Comparison of ENCODE assay signal across 20 cellular contexts in the genomic region with DNA sequence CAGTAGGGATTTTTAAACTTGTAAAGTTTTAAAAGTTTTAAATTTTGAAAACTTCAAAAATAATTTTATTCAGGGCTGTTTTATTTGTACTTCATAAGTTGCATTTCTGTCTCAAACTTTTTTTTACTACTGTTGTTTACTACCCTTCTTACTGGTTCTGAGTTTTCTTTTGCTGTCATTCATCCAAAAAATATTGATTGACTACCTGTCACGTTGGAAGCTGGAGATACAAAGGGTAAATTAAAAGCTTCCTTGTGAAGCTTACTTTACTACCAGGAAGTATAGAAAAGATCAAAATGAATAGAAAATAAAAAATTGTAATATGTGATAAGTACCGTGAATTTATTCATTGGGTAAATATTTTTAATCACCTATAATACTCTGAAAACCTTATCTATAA. TPM values are rescaled to one million over a fixed set of nuclear protein-coding genes. Genes with fewer than 3 reads are reported as not detected.
A peak's percentile ranks its signal among the peaks of the same experiment; 100 is the strongest.
DNase-seq lines count a peak whose midpoint lies in the region; ATAC-seq, FAIRE-seq and TF ChIP-seq lines count a peak whose summit lies in the region.
"Had no signal": no experiment of that assay in that cellular context is flagged by ENCODE, and none has a peak within 500 bp of the region (broad histone marks: within the 10 kb centered on the region; RNA-seq: fewer than 3 reads in every experiment).

No MANE protein-coding gene starts in this region.

- WGBS in small intestine, 3 donors, result 20 to 58% (median 35%) methylated on average over 2 of the region's 2 CpGs
- 69 to 77% methylated on average over 2 of the region's 2 CpGs for WGBS in heart right ventricle, 2 donors

- no peak overlapping the region for H3K4me3 Mint-ChIP-seq in CD4-positive, alpha-beta T cell
- H3K4me3 Mint-ChIP-seq: CD8-positive, alpha-beta T cell had no signal

- H3K4me1 Mint-ChIP-seq in CD4-positive, alpha-beta T cell (ENCODE audit: low read depth), result no peaks in the 10 kb centered on the region

- POLR2A ChIA-PET in CD4-positive, alpha-beta T cell (lab: Charles Lee), result no interaction called here

- FAIRE-seq in RCC 7860 (lab: Jason Lieb, UNC), result peak; percentile 22
- FAIRE-seq in islet of Langerhans (lab: Jason Lieb, UNC), result peak; percentile 21
- FAIRE-seq in small intestine (lab: Jason Lieb, UNC), result no peak
- FAIRE-seq: A549, D721Med, GM19239, H54 had no signal

- H3K9me3 Mint-ChIP-seq in CD4-positive, alpha-beta T cell, result no peaks in the 10 kb centered on the region
- H3K9me3 Mint-ChIP-seq: CD8-positive, alpha-beta T cell had no signal

- no peaks in the 10 kb centered on the region for H3K4me1 ChIP-seq in small intestine (ENCODE audit: control insufficient read depth in 2 of 2, insufficient read depth in 1 of 2, low read depth in 1 of 2, low read length in 1 of 2)
- H3K4me1 ChIP-seq in heart right ventricle, result no peaks in the 10 kb centered on the region
- H3K4me1 ChIP-seq: A549, BE2C had no signal

- CTCF ChIA-PET in CD4-positive, alpha-beta T cell (lab: Charles Lee), result interaction anchor here (1.2 kb wide), 1 partner anchor 152 kb away, joined by 3 read pairs; no protein-coding TSS in a partner anchor

- no peak overlapping the region for H3K4me3 ChIP-seq in small intestine (ENCODE audit: low read depth in 1 of 2, low read length in 2 of 2)
- no peak overlapping the region for H3K4me3 ChIP-seq in heart right ventricle
- H3K4me3 ChIP-seq: A549 had no signal

- no peak for DNase-seq in CD4-positive, alpha-beta T cell
- no peak for DNase-seq in RCC 7860 (ENCODE audit: low spot score)
- peak; percentile 20 for DNase-seq in small intestine
- no peak for DNase-seq in hepatic stellate cell (ENCODE audit: low spot score)
- no peak for DNase-seq in heart right ventricle
- no peak for DNase-seq in RPMI8226
- DNase-seq: BE2C; CD8-positive, alpha-beta T cell; COR-L47; DMS153; DMS79 treated with DMSO at 0.1 percent for 48 hours; EL; GDM1; IMR-90 had no signal

- no peaks in the 10 kb centered on the region for H3K27me3 Mint-ChIP-seq in CD4-positive, alpha-beta T cell

- intact Hi-C loops in CD4-positive, alpha-beta T cell (cut with DNase I, micrococcal nuclease), result no loop called here
- intact Hi-C loops in heart right ventricle (cut with DNase I), result loop anchor here in 1 of 10 donors (10.0 kb wide), 1 partner anchor 76 kb away; a partner anchor contains a TSS

- H3K27ac ChIP-seq in CD4-positive, alpha-beta T cell (ENCODE audit: low read depth, low read length), result no peak overlapping the region
- H3K27ac ChIP-seq in small intestine (ENCODE audit: low read depth in 1 of 2, low read length in 1 of 2) (no peak overlapping the region), heart right ventricle (no peak overlapping the region)
- H3K27ac ChIP-seq: A549, C4-2B had no signal

- no peak for ATAC-seq in CD4-positive, alpha-beta T cell (ENCODE audit: poor library complexity)
- ATAC-seq in heart right ventricle, result no peak
- ATAC-seq: A549; CD8-positive, alpha-beta T cell had no signal

- no peaks in the 10 kb centered on the region for H3K9me3 ChIP-seq in CD4-positive, alpha-beta T cell (ENCODE audit: control insufficient read depth, low read length)
- H3K9me3 ChIP-seq in small intestine (ENCODE audit: control insufficient read depth, low read depth), result no peaks in the 10 kb centered on the region
- no peaks in the 10 kb centered on the region for H3K9me3 ChIP-seq in heart right ventricle
- H3K9me3 ChIP-seq: A549, BE2C had no signal

- H3K27ac Mint-ChIP-seq in CD4-positive, alpha-beta T cell, result peak overlapping the region; percentile 13

- peaks cover 84% of the 10 kb centered on the region for H3K36me3 Mint-ChIP-seq in CD4-positive, alpha-beta T cell (ENCODE audit: low read depth)

- no peaks in the 10 kb centered on the region for H3K27me3 ChIP-seq in CD4-positive, alpha-beta T cell (ENCODE audit: control insufficient read depth, insufficient read depth, low read length)
- H3K27me3 ChIP-seq in small intestine (ENCODE audit: control insufficient read depth in 2 of 2, insufficient read depth in 2 of 2, low read length in 2 of 2) (no peaks in the 10 kb centered on the region), heart right ventricle (no peaks in the 10 kb centered on the region)
- H3K27me3 ChIP-seq: BE2C had no signal

- no peak for TF ChIP-seq CTCF in CD4-positive, alpha-beta T cell (IDR thresholded peaks at IDR 0.05)
- TF ChIP-seq CTCF in heart right ventricle (IDR thresholded peaks at IDR 0.05), result no peak

- H3K36me3 ChIP-seq in small intestine (ENCODE audit: control insufficient read depth in 2 of 2, insufficient read depth in 2 of 2, low read length in 2 of 2), result peaks cover 2 to 7% of the 10 kb centered on the region in 2 donors
- H3K36me3 ChIP-seq in heart right ventricle, result peaks cover 0 to 100% (median 21%) of the 10 kb centered on the region in 9 donors

RNA-seq across cellular contexts. Expression of a gene that starts 49.4 kb away (rescaled TPM):
- 100 to 1,000 TPM in 1 of 2 experiments, 10 to 100 TPM in 1; 98.1 to 108 TPM for total RNA-seq in CD4-positive, alpha-beta T cell
- polyA plus RNA-seq in small intestine (10 to 100 TPM in 1 of 3 donors, 1 to 10 TPM in 2; 2.2 to 12.8 (median 3.5) TPM), heart right ventricle (1 to 10 TPM; 3.6 to 7.4 TPM)
- 10 to 100 TPM in 1 of 10 donors, 1 to 10 TPM in 9; 1.7 to 12.6 (median 3.3) TPM for total RNA-seq in heart right ventricle

Comparison
In these comparisons a context has a peak if more than half of its experiments do, and no peak if none do; other contexts are left out.
1. RNA of a gene that starts 49.4 kb away (total RNA-seq): 98.1 to 108 TPM in CD4-positive, alpha-beta T cell; 1.7 to 12.6 TPM in heart right ventricle; every median in the first group is over 4 times any median in the second.